Comparison of ENCODE assay signal across 7 cellular contexts in genomic region chr16:77211880-77212735, GRCh38. TPM values are rescaled to one million over a fixed set of nuclear protein-coding genes. Genes with fewer than 3 reads are reported as not detected.
A peak's percentile ranks its signal among the peaks of the same experiment; 100 is the strongest.
DNase-seq lines count a peak whose midpoint lies in the region; ATAC-seq and TF ChIP-seq lines count a peak whose summit lies in the region.

No MANE protein-coding gene starts in this region.

- peak; percentile 62 for ATAC-seq in HG02938 (IDR thresholded peaks at IDR 0.05; ENCODE audit: unreplicated experiment)

- DNase-seq in NCI-H2107 (lab: John Stamatoyannopoulos, UW) (peak; percentile 86), cerebellum (ENCODE audit: low spot score) (peak; percentile 64), lung microvascular endothelial cell (ENCODE audit: low read depth in 2 of 2) (peak; percentile 43 to 61)
- peak; percentile 58 for DNase-seq in activated CD4-positive, CD25-positive, alpha-beta regulatory T cell treated with anti-CD3 and anti-CD28 coated beads, Interleukin-2, amount 50 U/mL, for 16 hours (ENCODE audit: low read depth, low spot score)
- peak; percentile 34 to 57 for DNase-seq in stimulated activated CD8-positive, alpha-beta memory T cell treated with anti-CD3 and anti-CD28 coated beads, Interleukin-2, amount 100 ng/mL, for 1 hour (ENCODE audit: low read depth in 2 of 2)

- TF ChIP-seq POLR2A in GM18526 (IDR thresholded peaks at IDR 0.05; ENCODE audit: extremely low read depth, insufficient read length): peak; percentile 37

RNA-seq across cellular contexts. Expression of gene SYCE1L, which starts 12.9 kb away (rescaled TPM):
- 0.73 TPM for total RNA-seq in cerebellum
- 2.0 and 2.8 TPM in 2 replicates for total RNA-seq in lung microvascular endothelial cell

RNA-seq across cellular contexts. Expression of gene MON1B, which starts 21.1 kb away (rescaled TPM):
- total RNA-seq in cerebellum (10.3 TPM), lung microvascular endothelial cell (6.3 and 8.1 TPM in 2 replicates)

Comparison
In these comparisons a context has a peak if more than half of its experiments do, and no peak if none do; other contexts are left out.
1. Peak in every context shown above with its lines: DNase-seq and ATAC-seq.